Comparison of ENCODE assay signal across 23 cellular contexts in genomic region chr22:43446037-43446803, GRCh38. TPM values are rescaled to one million over a fixed set of nuclear protein-coding genes. Genes with fewer than 3 reads are reported as not detected.
DNase-seq lines count a peak whose midpoint lies in the region; ATAC-seq, FAIRE-seq and TF ChIP-seq lines count a peak whose summit lies in the region.
"Had no signal": no experiment of that assay in that cellular context is flagged by ENCODE, and none has a peak within 500 bp of the region (broad histone marks: within the 10 kb centered on the region; RNA-seq: fewer than 3 reads in every experiment).

No MANE protein-coding gene starts in this region.

- no peak overlapping the region for H2AFZ ChIP-seq in mesenchymal stem cell (ENCODE audit: low read depth, low read length)
- no peak overlapping the region for H2AFZ ChIP-seq in neuronal stem cell (ENCODE audit: low read length)

- no peak overlapping the region for H2BK120ac ChIP-seq in mesenchymal stem cell (ENCODE audit: low read depth, low read length)
- no peak overlapping the region for H2BK120ac ChIP-seq in neuronal stem cell (ENCODE audit: low read depth, low read length)

- WGBS in mesenchymal stem cell = 73% methylated on average over 10 of the region's 10 CpGs
- WGBS in neuronal stem cell (ENCODE audit: extremely low coverage in 2 of 2, insufficient read length in 2 of 2, insufficient replicate concordance in 1 of 2), 2 donors = no CpG with 5 or more reads among the region's 10 CpGs

- no peak overlapping the region for H3K27ac ChIP-seq in HEK293 (ENCODE audit: extremely low read depth, low read depth, low read length)
- H3K27ac ChIP-seq in Panc1 (ENCODE audit: low read length) = no peak overlapping the region
- no peak overlapping the region for H3K27ac ChIP-seq in mesenchymal stem cell (ENCODE audit: low read length, poor library complexity, severe bottlenecking)
- H3K27ac ChIP-seq in neuronal stem cell (replicated peaks; ENCODE audit: low read length) = no peak overlapping the region
- H3K27ac ChIP-seq: adrenal gland, gastroesophageal sphincter, KMS-11 had no signal

- H4K91ac ChIP-seq in mesenchymal stem cell (ENCODE audit: low read length) (no peak overlapping the region), neuronal stem cell (ENCODE audit: low read depth, low read length, poor library complexity) (no peak overlapping the region)

- H3K4me3 ChIP-seq in HEK293 (ENCODE audit: low read depth, low read length) (no peak overlapping the region), Panc1 (ENCODE audit: low read depth in 2 of 2, low read length in 2 of 2) (no peak overlapping the region), mesenchymal stem cell (ENCODE audit: insufficient read depth in 1 of 2, low read depth in 1 of 2, low read length in 2 of 2) (no peak overlapping the region), neuronal stem cell (ENCODE audit: low read length in 2 of 2) (no peak overlapping the region)
- H3K4me3 ChIP-seq: adrenal gland, gastroesophageal sphincter, smooth muscle cell had no signal

- H2AK5ac ChIP-seq in mesenchymal stem cell (ENCODE audit: low read length, severe bottlenecking) = no peak overlapping the region
- H2AK5ac ChIP-seq in neuronal stem cell (ENCODE audit: low read depth, low read length) = no peak overlapping the region

- H3K18ac ChIP-seq in mesenchymal stem cell (ENCODE audit: low read depth in 1 of 2, low read length in 2 of 2) = no peak overlapping the region
- H3K18ac ChIP-seq in neuronal stem cell (ENCODE audit: low read length) = no peak overlapping the region

- H3K14ac ChIP-seq in mesenchymal stem cell (ENCODE audit: low read length in 2 of 2) (no peak overlapping the region), neuronal stem cell (ENCODE audit: low read length) (no peak overlapping the region)

- H2BK5ac ChIP-seq in mesenchymal stem cell (ENCODE audit: low read depth, low read length, poor library complexity, severe bottlenecking) (no peak overlapping the region), neuronal stem cell (ENCODE audit: low read length) (no peak overlapping the region)

- POLR2A ChIA-PET in HEK293 (lab: Yijun Ruan, JAX) (no interaction called here), Panc1 (lab: Charles Lee) (no interaction called here)

- ATAC-seq in Panc1 (peak; percentile 59), HG02852 (IDR thresholded peaks at IDR 0.05; ENCODE audit: unreplicated experiment) (no peak)
- ATAC-seq: gastroesophageal sphincter had no signal

- CTCF ChIA-PET in HEK293 (lab: Yijun Ruan, JAX) = interaction anchor here (0.6 kb wide), 1 partner anchor 1114 kb away, joined by 3 read pairs; no protein-coding TSS in a partner anchor
- CTCF ChIA-PET in Panc1 (lab: Charles Lee) = interaction anchor here (0.6 kb wide), 1 partner anchor 303 kb away, joined by 3 read pairs; no protein-coding TSS in a partner anchor

- no peak overlapping the region for H4K8ac ChIP-seq in mesenchymal stem cell (ENCODE audit: low read length)
- no peak overlapping the region for H4K8ac ChIP-seq in neuronal stem cell (ENCODE audit: low read depth, low read length)

- H3K4me1 ChIP-seq in HEK293 (ENCODE audit: control insufficient read depth, insufficient read depth, low read length) = no peaks in the 10 kb centered on the region
- no peaks in the 10 kb centered on the region; the same call in 1 of the 2 replicates for H3K4me1 ChIP-seq in Panc1 (ENCODE audit: control insufficient read depth, insufficient read depth, low read length)
- H3K4me1 ChIP-seq in mesenchymal stem cell (ENCODE audit: control insufficient read depth, insufficient read depth, low read depth, low read length) = no peaks in the 10 kb centered on the region
- peaks cover 0 to 11% of the 10 kb centered on the region in 2 donors for H3K4me1 ChIP-seq in neuronal stem cell (ENCODE audit: control insufficient read depth in 2 of 2, insufficient read depth in 1 of 2, low read depth in 1 of 2, low read length in 2 of 2)
- H3K4me1 ChIP-seq: adrenal gland, gastroesophageal sphincter had no signal

- TF ChIP-seq CTCF in HEK293 (tag by site-specific recombination; IDR thresholded peaks at IDR 0.05) (no peak), Panc1 (IDR thresholded peaks at IDR 0.05) (no peak)

- FAIRE-seq in GM12891 (lab: Jason Lieb, UNC) = no peak
- FAIRE-seq: A204.1, urothelium cell line had no signal

- H3K23ac ChIP-seq in mesenchymal stem cell (ENCODE audit: low read length in 2 of 2) = no peak overlapping the region
- H3K23ac ChIP-seq in neuronal stem cell (ENCODE audit: low read depth, low read length, poor library complexity) = no peak overlapping the region

- TF ChIP-seq POLR2A in GM12891 (IDR thresholded peaks at IDR 0.05; ENCODE audit: low read depth, low read length) = no peak

- H3K79me1 ChIP-seq in mesenchymal stem cell (replicated peaks; ENCODE audit: low read length, poor library complexity, severe bottlenecking) (no peaks in the 10 kb centered on the region), neuronal stem cell (ENCODE audit: low read depth, low read length) (peaks cover 1% of the 10 kb centered on the region)

- H2BK15ac ChIP-seq in mesenchymal stem cell (ENCODE audit: low read depth, poor library complexity, severe bottlenecking) = no peak overlapping the region
- H2BK15ac ChIP-seq in neuronal stem cell (ENCODE audit: low read length) = no peak overlapping the region

- DNase-seq in NCI-H2029 (lab: John Stamatoyannopoulos, UW) = peak; percentile 36
- DNase-seq in NCI-H2029 treated with DMSO at 0.1 percent for 48 hours (lab: John Stamatoyannopoulos, UW) = no peak
- DNase-seq in Panc1 (ENCODE audit: low read depth, low spot score) = peak; percentile 17
- peak; percentile 34 for DNase-seq in mesenchymal stem cell
- DNase-seq in neuronal stem cell (ENCODE audit: low spot score) = no peak
- DNase-seq in GM12891 (ENCODE audit: insufficient read length, low spot score) = no peak
- DNase-seq: activated CD4-positive, alpha-beta T cell treated with anti-CD3 and anti-CD28 coated beads, Interleukin-2, amount 50 U/mL, for 1 hour; activated gamma-delta T cell treated with Interleukin-2 at 50 U/mL for 16 hours; adrenal gland; C1 segment of cervical spinal cord; NCI-H1048 had no signal

- H3K9ac ChIP-seq in mesenchymal stem cell (ENCODE audit: low read length) = no peak overlapping the region
- no peak overlapping the region for H3K9ac ChIP-seq in neuronal stem cell (ENCODE audit: low read depth, low read length, poor library complexity)
- H3K9ac ChIP-seq: KMS-11 had no signal

- no peaks in the 10 kb centered on the region for H3K36me3 ChIP-seq in HEK293 (ENCODE audit: control insufficient read depth in 2 of 2, insufficient read depth in 1 of 2, low read length in 2 of 2)
- H3K36me3 ChIP-seq in Panc1 (ENCODE audit: control insufficient read depth, insufficient read depth, low read length) = no peaks in the 10 kb centered on the region
- H3K36me3 ChIP-seq in mesenchymal stem cell (ENCODE audit: control insufficient read depth in 1 of 2, insufficient read depth in 2 of 2, low read depth in 1 of 2, low read length in 2 of 2) = no peaks in the 10 kb centered on the region
- no peaks in the 10 kb centered on the region for H3K36me3 ChIP-seq in neuronal stem cell (replicated peaks in 1 of 2; ENCODE audit: control insufficient read depth in 2 of 2, insufficient read depth in 2 of 2, low read length in 2 of 2)
- H3K36me3 ChIP-seq: adrenal gland, gastroesophageal sphincter had no signal

- H2BK12ac ChIP-seq in mesenchymal stem cell (ENCODE audit: low read length in 2 of 2) (no peak overlapping the region), neuronal stem cell (ENCODE audit: low read length) (no peak overlapping the region)

- H3K27me3 ChIP-seq in Panc1 (ENCODE audit: control insufficient read depth, insufficient read depth, low read length) (no peaks in the 10 kb centered on the region), mesenchymal stem cell (ENCODE audit: control insufficient read depth in 1 of 2, insufficient read depth in 1 of 2, low read length in 2 of 2) (peaks cover 11 to 17% of the 10 kb centered on the region in 2 experiments), neuronal stem cell (ENCODE audit: control insufficient read depth in 3 of 3, insufficient read depth in 3 of 3, low read depth in 1 of 3, low read length in 3 of 3) (peaks cover 0 to 18% (median 0%) of the 10 kb centered on the region in 3 experiments)
- H3K27me3 ChIP-seq: adrenal gland had no signal

- BruUV-seq in Panc1 (replicated peaks; lab: Mats Ljungman, UMichigan) = no TSS peak

- H3K4ac ChIP-seq in mesenchymal stem cell (ENCODE audit: low read depth in 1 of 2, low read length in 2 of 2) = no peak overlapping the region
- no peak overlapping the region for H3K4ac ChIP-seq in neuronal stem cell (ENCODE audit: low read length)

- no peaks in the 10 kb centered on the region for H3K9me3 ChIP-seq in HEK293 (ENCODE audit: control insufficient read depth, insufficient read depth, low read depth, low read length)
- no peaks in the 10 kb centered on the region for H3K9me3 ChIP-seq in Panc1 (ENCODE audit: control insufficient read depth, insufficient read depth, low read depth, low read length)
- no peaks in the 10 kb centered on the region for H3K9me3 ChIP-seq in mesenchymal stem cell (ENCODE audit: control insufficient read depth, low read length)
- no peaks in the 10 kb centered on the region for H3K9me3 ChIP-seq in neuronal stem cell (replicated peaks in 1 of 2; ENCODE audit: control insufficient read depth in 2 of 2, insufficient read depth in 1 of 2, low read depth in 1 of 2, low read length in 2 of 2)
- H3K9me3 ChIP-seq: adrenal gland, gastroesophageal sphincter had no signal

- intact Hi-C loops in Panc1 (cut with micrococcal nuclease; ENCODE audit: unreplicated experiment) = no loop called here

- H3K4me2 ChIP-seq in mesenchymal stem cell (ENCODE audit: low read length, poor library complexity, severe bottlenecking) = no peak overlapping the region
- no peak overlapping the region for H3K4me2 ChIP-seq in neuronal stem cell (ENCODE audit: insufficient read depth, low read length, poor library complexity, severe bottlenecking)
- H3K4me2 ChIP-seq: KMS-11, smooth muscle cell had no signal

- in situ Hi-C loops in Panc1 (cut with HindIII; ENCODE audit: low pct_unique_long_range_greater_than_20kb, low sequenced_read_pairs) = no loop called here

TF ChIP-seq in HEK293, 187 proteins besides CTCF, POLR2A, EP300 and RAD21 (continues in another document):
- TF ChIP-seq GLIS1 (tag by site-specific recombination; IDR thresholded peaks at IDR 0.05) = peak; percentile 36; the same call in 1 of the 2 replicates
- no peak for TF ChIP-seq ZNF121 (tag by site-specific recombination; IDR thresholded peaks at IDR 0.05)
- TF ChIP-seq ZNF548 (tag by site-specific recombination; IDR thresholded peaks at IDR 0.05) = no peak

TF ChIP-seq in GM12891, 5 proteins besides CTCF, POLR2A, EP300 and RAD21 (continues in another document):
- TF ChIP-seq TAF1 (IDR thresholded peaks at IDR 0.05; ENCODE audit: low read depth, low read length) (no peak), PAX5 (IDR thresholded peaks at IDR 0.05; ENCODE audit: insufficient read depth, low read length, severe bottlenecking) (no peak), SPI1 (IDR thresholded peaks at IDR 0.05; ENCODE audit: low read depth, low read length) (no peak)

RNA-seq across cellular contexts. Expression of gene MPPED1, which starts 34.4 kb away (rescaled TPM):
- total RNA-seq in Panc1 (2021; ENCODE audit: unreplicated experiment) = not detected
- 0.13 TPM for polyA plus RNA-seq in Panc1 (2012; ENCODE audit: insufficient read length)
- not detected for polyA plus RNA-seq in mesenchymal stem cell (2013, experiment 1 of 2)
- not detected for polyA plus RNA-seq in mesenchymal stem cell (2013, experiment 2 of 2)
- 37.3 TPM for polyA plus RNA-seq in neuronal stem cell (2013, experiment 1 of 2)
- polyA plus RNA-seq in neuronal stem cell (2013, experiment 2 of 2) = 37.4 TPM
- polyA plus RNA-seq in GM12891 (2012; ENCODE audit: low read depth, missing spikeins) = not detected
- total RNA-seq: natural killer cell treated with Interleukin-12 subunit alpha and Interleukin-12 subunit beta and Interleukin-15 and Interleukin-18, amount 100 ng/mL, for 72 hours; OCI-LY7; posterior vena cava; smooth muscle cell; subcutaneous adipose tissue; T-helper 1 cell treated with Interleukin-12 subunit alpha and Interleukin-12 subunit beta and Interleukin-4 antibody, amounts not matched to agents 30 ng/mL and 1 ng/mL, for 36 hours had no signal
- polyA plus RNA-seq: smooth muscle cell had no signal

Comparison
In these comparisons a context has a peak if more than half of its experiments do, and no peak if none do; other contexts are left out.
1. DNase-seq: peak in NCI-H2029 (single experiment), Panc1 (single experiment) and mesenchymal stem cell (single experiment); none in NCI-H2029 treated with DMSO at 0.1 percent for 48 hours (single experiment), neuronal stem cell (single experiment) and GM12891 (single experiment).